In the genomic region with DNA sequence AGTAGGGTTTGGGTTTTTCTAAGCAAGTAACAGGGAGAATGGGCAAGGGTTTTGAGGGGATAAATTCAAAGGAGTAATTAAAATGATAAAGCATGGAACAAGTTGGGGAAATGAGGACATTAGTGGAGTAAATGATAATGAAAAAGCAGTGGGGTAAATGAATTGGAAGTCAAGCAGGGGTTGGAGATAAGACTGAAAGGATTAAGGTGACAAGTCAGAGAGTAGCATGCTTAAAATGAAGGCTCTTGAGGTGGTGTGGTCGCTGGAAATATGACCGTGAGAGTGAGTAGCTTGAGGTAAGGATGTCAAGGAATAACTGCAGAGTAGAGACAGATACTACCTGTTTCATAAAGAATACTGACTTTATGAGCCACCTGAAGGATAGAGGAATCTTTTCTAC, we compare ENCODE assay signal across 9 cellular contexts.
"Had no signal": no experiment of that assay in that cellular context is flagged by ENCODE, and none has a peak within 500 bp of the region (broad histone marks: within the 10 kb centered on the region; RNA-seq: fewer than 3 reads in every experiment).

No MANE protein-coding gene starts in this region.

- H3K27me3 Mint-ChIP-seq: IgD-negative memory B cell had no signal

- H3K4me1 ChIP-seq: HAP-1 had no signal

- H3K4me1 Mint-ChIP-seq: IgD-negative memory B cell had no signal

- FAIRE-seq: HepG2 had no signal

- H2AFZ ChIP-seq: GM23248 had no signal

- H3K4me3 Mint-ChIP-seq: HFFc6, IgD-negative memory B cell had no signal

- DNase-seq: GM23248, GOT3, H7, HFFc6, KG1 had no signal

- H3K36me3 ChIP-seq: HAP-1 had no signal

- H3K9me3 ChIP-seq: HAP-1 had no signal

- H3K27ac ChIP-seq: GM23248, HL-60 had no signal

- H3K9ac ChIP-seq: GM23248 had no signal

- H3K27ac Mint-ChIP-seq: HFFc6, IgD-negative memory B cell had no signal

- H3K4me3 ChIP-seq: GM23248, HAP-1 had no signal

- H3K9me3 Mint-ChIP-seq: HFFc6, IgD-negative memory B cell had no signal
